ENCODE assay signal across 23 cellular contexts in the genomic region with DNA sequence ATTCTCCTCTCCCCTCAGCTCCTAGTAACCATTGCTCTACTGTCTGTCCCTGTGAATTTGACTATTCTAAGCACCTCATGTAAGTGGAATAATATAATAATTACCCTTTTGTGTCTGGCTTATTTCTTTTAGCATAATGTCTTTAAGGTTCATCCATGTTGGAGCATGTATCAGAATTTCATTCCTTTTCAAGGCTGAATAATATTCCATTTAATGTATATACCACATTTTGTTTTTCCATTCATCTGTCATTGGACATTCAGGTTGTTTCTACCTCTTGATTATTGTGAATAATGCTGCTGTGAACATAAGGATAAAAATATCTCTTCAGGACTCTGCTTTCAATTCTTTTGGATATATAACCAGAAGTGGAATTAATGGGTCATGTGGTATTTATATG. TPM values are rescaled to one million over a fixed set of nuclear protein-coding genes. Genes with fewer than 3 reads are reported as not detected.
DNase-seq lines count a peak whose midpoint lies in the region; ATAC-seq and TF ChIP-seq lines count a peak whose summit lies in the region.
"Had no signal": no experiment of that assay in that cellular context is flagged by ENCODE, and none has a peak within 500 bp of the region (broad histone marks: within the 10 kb centered on the region; RNA-seq: fewer than 3 reads in every experiment).

No MANE protein-coding gene starts in this region.

- H3K79me2 ChIP-seq in SK-N-SH (ENCODE audit: insufficient read depth) = no peaks in the 10 kb centered on the region

- H4K20me1 ChIP-seq in SK-N-SH (ENCODE audit: insufficient read depth) = no peaks in the 10 kb centered on the region
- H4K20me1 ChIP-seq: BLaER1 had no signal

- no peaks in the 10 kb centered on the region; the same call in 1 of the 2 replicates for H3K27me3 ChIP-seq in SK-N-SH (ENCODE audit: insufficient read depth)
- H3K27me3 ChIP-seq: BE2C, BLaER1 had no signal

- no peak overlapping the region for H3K9ac ChIP-seq in SK-N-SH
- H3K9ac ChIP-seq: BLaER1 had no signal

- H3K9me3 ChIP-seq in SK-N-SH = no peaks in the 10 kb centered on the region
- no peaks in the 10 kb centered on the region for H3K9me3 ChIP-seq in HEK293 (ENCODE audit: control insufficient read depth, insufficient read depth, low read depth, low read length)
- H3K9me3 ChIP-seq: BE2C, BLaER1 had no signal

- no peak for DNase-seq in SK-N-SH
- no peak for DNase-seq in activated CD8-positive, alpha-beta memory T cell treated with anti-CD3 and anti-CD28 coated beads for 24 hours
- DNase-seq: ACHN; BE2C; C1 segment of cervical spinal cord; CD4-positive, alpha-beta memory T cell; CD4-positive, CD25-positive, alpha-beta regulatory T cell; CD8-positive, alpha-beta memory T cell; COR-L47; DMS 273 treated with DMSO at 0.1 percent for 48 hours; DMS153; DMS53; DMS79; DND-41; EL; GF-D8 had no signal

- POLR2A ChIA-PET in SK-N-SH (lab: Yijun Ruan, JAX) = no interaction called here
- POLR2A ChIA-PET in HEK293 (lab: Yijun Ruan, JAX) = no interaction called here

- H3K4me3 ChIP-seq in SK-N-SH (ENCODE audit: low read depth in 2 of 2, low read length in 1 of 2) (no peak overlapping the region), HEK293 (ENCODE audit: low read depth, low read length) (no peak overlapping the region)
- H3K4me3 ChIP-seq: BLaER1 had no signal

- H3K36me3 ChIP-seq in SK-N-SH (replicated peaks in 1 of 2; ENCODE audit: control insufficient read depth in 1 of 2, insufficient read depth in 2 of 2, low read length in 1 of 2) (no peaks in the 10 kb centered on the region), HEK293 (ENCODE audit: control insufficient read depth in 2 of 2, insufficient read depth in 1 of 2, low read length in 2 of 2) (no peaks in the 10 kb centered on the region)
- H3K36me3 ChIP-seq: BE2C, BLaER1 had no signal

- H3F3A ChIP-seq in SK-N-SH (replicated peaks; ENCODE audit: insufficient read depth) = no peaks in the 10 kb centered on the region

- TF ChIP-seq EP300 in SK-N-SH (IDR thresholded peaks at IDR 0.05; ENCODE audit: borderline replicate concordance in 1 of 2, low read depth in 1 of 2, low read length in 1 of 2) = no peak

- TF ChIP-seq CTCF in SK-N-SH (IDR thresholded peaks at IDR 0.05) = no peak
- TF ChIP-seq CTCF in HEK293 (tag by site-specific recombination; IDR thresholded peaks at IDR 0.05) = no peak

- no peak overlapping the region for H2AFZ ChIP-seq in SK-N-SH (ENCODE audit: low read depth)

- TF ChIP-seq RAD21 in SK-N-SH (IDR thresholded peaks at IDR 0.05; ENCODE audit: low read length) = no peak

- H3K4me1 ChIP-seq in SK-N-SH (ENCODE audit: control insufficient read depth in 1 of 2, insufficient read depth in 2 of 2, low read depth in 1 of 2, low read length in 1 of 2) (peaks cover 0 to 2% of the 10 kb centered on the region in 2 experiments; a peak in 1 of 4 replicates), HEK293 (ENCODE audit: control insufficient read depth, insufficient read depth, low read length) (no peaks in the 10 kb centered on the region)
- H3K4me1 ChIP-seq: BLaER1 had no signal

- H3K27ac ChIP-seq in SK-N-SH (ENCODE audit: low read depth in 2 of 2, low read length in 1 of 2) (no peak overlapping the region), HEK293 (ENCODE audit: extremely low read depth, low read depth, low read length) (no peak overlapping the region)
- H3K27ac ChIP-seq: 22Rv1, BLaER1 had no signal

- no peak for ATAC-seq in SK-N-SH treated with all-trans-retinoic acid at 6 μM for 48 hours
- ATAC-seq in GM18517 (IDR thresholded peaks at IDR 0.05; ENCODE audit: unreplicated experiment) = no peak

- CTCF ChIA-PET in SK-N-SH (lab: Yijun Ruan, JAX) = interaction anchor here (0.7 kb wide), 1 partner anchor 75 kb away, joined by 3 read pairs; no protein-coding TSS in a partner anchor
- CTCF ChIA-PET in HEK293 (lab: Yijun Ruan, JAX) = interaction anchor here (1.3 to 1.4 kb wide), 2 partner anchors 40 to 46 kb away, joined by 4 to 5 read pairs; no protein-coding TSS in a partner anchor

- no peak overlapping the region for H3K4me2 ChIP-seq in SK-N-SH
- H3K4me2 ChIP-seq: BLaER1 had no signal

- no peaks in the 10 kb centered on the region for H3K9me2 ChIP-seq in SK-N-SH

TF ChIP-seq in SK-N-SH treated with all-trans-retinoic acid at 6 μM for 48 hours, 23 proteins besides CTCF, POLR2A, EP300 and RAD21:
- TF ChIP-seq TOX (CRISPR knock-in tag; IDR thresholded peaks at IDR 0.05; ENCODE audit: borderline replicate concordance) = no peak
- no peak for TF ChIP-seq ISL1 (CRISPR knock-in tag; IDR thresholded peaks at IDR 0.05)
- TF ChIP-seq GLIS3 (CRISPR knock-in tag; IDR thresholded peaks at IDR 0.05) = no peak
- TF ChIP-seq, protein P1, sequence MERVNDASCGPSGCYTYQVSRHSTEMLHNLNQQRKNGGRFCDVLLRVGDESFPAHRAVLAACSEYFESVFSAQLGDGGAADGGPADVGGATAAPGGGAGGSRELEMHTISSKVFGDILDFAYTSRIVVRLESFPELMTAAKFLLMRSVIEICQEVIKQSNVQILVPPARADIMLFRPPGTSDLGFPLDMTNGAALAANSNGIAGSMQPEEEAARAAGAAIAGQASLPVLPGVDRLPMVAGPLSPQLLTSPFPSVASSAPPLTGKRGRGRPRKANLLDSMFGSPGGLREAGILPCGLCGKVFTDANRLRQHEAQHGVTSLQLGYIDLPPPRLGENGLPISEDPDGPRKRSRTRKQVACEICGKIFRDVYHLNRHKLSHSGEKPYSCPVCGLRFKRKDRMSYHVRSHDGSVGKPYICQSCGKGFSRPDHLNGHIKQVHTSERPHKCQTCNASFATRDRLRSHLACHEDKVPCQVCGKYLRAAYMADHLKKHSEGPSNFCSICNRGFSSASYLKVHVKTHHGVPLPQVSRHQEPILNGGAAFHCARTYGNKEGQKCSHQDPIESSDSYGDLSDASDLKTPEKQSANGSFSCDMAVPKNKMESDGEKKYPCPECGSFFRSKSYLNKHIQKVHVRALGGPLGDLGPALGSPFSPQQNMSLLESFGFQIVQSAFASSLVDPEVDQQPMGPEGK (CRISPR knock-in tag; IDR thresholded peaks at IDR 0.05; ENCODE audit: borderline replicate concordance) = no peak
- TF ChIP-seq ZNF8 (CRISPR knock-in tag; IDR thresholded peaks at IDR 0.05) = peak; percentile 87
- TF ChIP-seq ZFP3 (CRISPR knock-in tag; IDR thresholded peaks at IDR 0.05) = no peak

TF ChIP-seq in SK-N-SH, 30 proteins besides CTCF, POLR2A, EP300 and RAD21:
- TF ChIP-seq SMC3 (IDR thresholded peaks at IDR 0.05; ENCODE audit: low read depth, low read length) (no peak), MEF2A (IDR thresholded peaks at IDR 0.05; ENCODE audit: borderline replicate concordance, low read depth) (no peak)

TF ChIP-seq in HEK293, 187 proteins besides CTCF, POLR2A, EP300 and RAD21:
- peak; percentile 67 for TF ChIP-seq ZNF146 (tag by site-specific recombination; IDR thresholded peaks at IDR 0.05)
- no peak for TF ChIP-seq YY2 (tag by site-specific recombination; IDR thresholded peaks at IDR 0.05)

RNA-seq across cellular contexts. Expression of a gene that starts 28.1 kb away (rescaled TPM):
- not detected in 2 replicates for polyA plus RNA-seq in SK-N-SH (2012; rRNA removed)
- polyA plus RNA-seq in SK-N-SH (2012; cell fraction: cytosol; rRNA removed) = not detected in 2 replicates
- not detected in 2 replicates for polyA plus RNA-seq in SK-N-SH (2012; cell fraction: nucleus; rRNA removed)
- polyA plus RNA-seq: AG04450; CD14-positive monocyte; CD4-positive, alpha-beta memory T cell; CD4-positive, CD25-positive, alpha-beta regulatory T cell; CD8-positive, alpha-beta memory T cell had no signal
